Comparison of ENCODE assay signal across 9 cellular contexts in genomic region chr3:52231502-52232278, GRCh38. TPM values are rescaled to one million over a fixed set of nuclear protein-coding genes. Genes with fewer than 3 reads are reported as not detected.
DNase-seq lines count a peak whose midpoint lies in the region; ATAC-seq and TF ChIP-seq lines count a peak whose summit lies in the region.
"Had no signal": no experiment of that assay in that cellular context is flagged by ENCODE, and none has a peak within 500 bp of the region (broad histone marks: within the 10 kb centered on the region; RNA-seq: fewer than 3 reads in every experiment).

No MANE protein-coding gene starts in this region.

- peak overlapping the region; percentile 50 for H2BK12ac ChIP-seq in neuronal stem cell (ENCODE audit: low read length)

- no peaks in the 10 kb centered on the region for H3K79me1 ChIP-seq in neuronal stem cell (ENCODE audit: low read depth, low read length)

- H2BK120ac ChIP-seq in neuronal stem cell (ENCODE audit: low read depth, low read length), result no peak overlapping the region

- peaks cover 42% of the 10 kb centered on the region for H3K4me1 Mint-ChIP-seq in activated CD8-positive, alpha-beta memory T cell treated with anti-CD3 and anti-CD28 coated beads, Interleukin-2, amount 10 ng/mL, durations not matched to agents 7 days and 5 days

- H3K9me3 ChIP-seq in AG04450 (ENCODE audit: control insufficient read depth, insufficient read depth, low read length) (no peaks in the 10 kb centered on the region; the same call in 1 of the 2 replicates), neuronal stem cell (replicated peaks in 1 of 2; ENCODE audit: control insufficient read depth in 2 of 2, insufficient read depth in 1 of 2, low read depth in 1 of 2, low read length in 2 of 2) (no peaks in the 10 kb centered on the region), suprapubic skin (no peaks in the 10 kb centered on the region)

- H2AK5ac ChIP-seq in neuronal stem cell (ENCODE audit: low read depth, low read length), result peak overlapping the region; percentile 77

- no peaks in the 10 kb centered on the region for H3K27me3 Mint-ChIP-seq in activated CD8-positive, alpha-beta memory T cell treated with anti-CD3 and anti-CD28 coated beads, Interleukin-2, amount 10 ng/mL, durations not matched to agents 7 days and 5 days

- H3K36me3 ChIP-seq in neuronal stem cell (replicated peaks in 1 of 2; ENCODE audit: control insufficient read depth in 2 of 2, insufficient read depth in 2 of 2, low read length in 2 of 2) (peaks cover 14 to 44% of the 10 kb centered on the region in 2 donors), suprapubic skin (peaks cover 64% of the 10 kb centered on the region)

- CTCF ChIA-PET in AG04450 (lab: Charles Lee), result interaction anchor here (0.7 to 3.8 kb wide), 14 partner anchors 9 to 184 kb away, joined by 3 to 34 read pairs (median 5); partner anchors contain the start of genes GLYCTK and WDR82
- CTCF ChIA-PET in activated CD8-positive, alpha-beta memory T cell treated with anti-CD3 and anti-CD28 coated beads, Interleukin-2, amount 10 ng/mL, durations not matched to agents 7 days and 5 days (lab: Charles Lee), result interaction anchor here (0.6 to 6.5 kb wide), 28 partner anchors 9 to 244 kb away, joined by 3 to 112 read pairs (median 4); partner anchors contain the start of genes GLYCTK, PPM1M and WDR82

- no peak for TF ChIP-seq POLR2A in suprapubic skin (IDR thresholded peaks at IDR 0.05)

- H3K4me2 ChIP-seq in neuronal stem cell (ENCODE audit: insufficient read depth, low read length, poor library complexity, severe bottlenecking), result no peak overlapping the region

- H2BK15ac ChIP-seq in neuronal stem cell (ENCODE audit: low read length), result no peak overlapping the region

- H3K4ac ChIP-seq in neuronal stem cell (ENCODE audit: low read length), result no peak overlapping the region

- POLR2A ChIA-PET in AG04450 (lab: Yijun Ruan, JAX), result no interaction called here

- no peak overlapping the region for H3K4me3 Mint-ChIP-seq in activated CD8-positive, alpha-beta memory T cell treated with anti-CD3 and anti-CD28 coated beads, Interleukin-2, amount 10 ng/mL, durations not matched to agents 7 days and 5 days

- H3K4me1 ChIP-seq in neuronal stem cell (ENCODE audit: control insufficient read depth in 2 of 2, insufficient read depth in 1 of 2, low read depth in 1 of 2, low read length in 2 of 2) (no peaks in the 10 kb centered on the region), suprapubic skin (peaks cover 16% of the 10 kb centered on the region)

- no peak overlapping the region for H3K18ac ChIP-seq in neuronal stem cell (ENCODE audit: low read length)

- H3K4me3 ChIP-seq in AG04450 (ENCODE audit: low read depth, low read length), result no peak overlapping the region
- no peak overlapping the region for H3K4me3 ChIP-seq in epithelial cell of esophagus (ENCODE audit: low read length)
- H3K4me3 ChIP-seq in neuronal stem cell (ENCODE audit: low read length in 2 of 2), result no peak overlapping the region
- no peak overlapping the region for H3K4me3 ChIP-seq in suprapubic skin

- TF ChIP-seq CTCF in AG04450 (IDR thresholded peaks at IDR 0.05; ENCODE audit: low read depth, low read length) (peak; percentile 68), epithelial cell of esophagus (IDR thresholded peaks at IDR 0.05; ENCODE audit: insufficient read depth, low read depth, low read length, missing control alignments) (peak; percentile 86), suprapubic skin (IDR thresholded peaks at IDR 0.05) (peak; percentile 86)

- no peak overlapping the region for H4K91ac ChIP-seq in neuronal stem cell (ENCODE audit: low read depth, low read length, poor library complexity)

- H3K27ac ChIP-seq in AG04450 (ENCODE audit: low read depth, low read length) (no peak overlapping the region), neuronal stem cell (replicated peaks; ENCODE audit: low read length) (no peak overlapping the region), suprapubic skin (no peak overlapping the region)

- ATAC-seq in GM19463 (IDR thresholded peaks at IDR 0.05; ENCODE audit: unreplicated experiment) (peak; percentile 63), HG02798 (IDR thresholded peaks at IDR 0.05; ENCODE audit: poor library complexity, unreplicated experiment) (no peak)
- ATAC-seq in activated CD8-positive, alpha-beta memory T cell treated with anti-CD3 and anti-CD28 coated beads, Interleukin-2, amount 10 ng/mL, durations not matched to agents 7 days and 5 days, result peak; percentile 87

- no peak overlapping the region for H2AFZ ChIP-seq in neuronal stem cell (ENCODE audit: low read length)

- DNase-seq in AG04450 (ENCODE audit: low read depth, low spot score) (no peak), NK-92 (lab: John Stamatoyannopoulos, UW; ENCODE audit: unreplicated experiment) (peak; percentile 36), epithelial cell of esophagus (ENCODE audit: low read depth) (peak; percentile 71), neuronal stem cell (ENCODE audit: low spot score) (peak; percentile 46), suprapubic skin (ENCODE audit: low spot score in 2 of 2) (no peak)
- DNase-seq in activated CD8-positive, alpha-beta memory T cell treated with anti-CD3 and anti-CD28 coated beads, Interleukin-2, amount 10 ng/mL, durations not matched to agents 7 days and 5 days, result peak; percentile 89

- H3K23ac ChIP-seq in neuronal stem cell (ENCODE audit: low read depth, low read length, poor library complexity), result no peak overlapping the region

- no CpG with 5 or more reads among the region's 34 CpGs for WGBS in neuronal stem cell (ENCODE audit: extremely low coverage in 2 of 2, insufficient read length in 2 of 2, insufficient replicate concordance in 1 of 2), 2 donors
- WGBS in suprapubic skin, result 79% methylated on average over 11 of the region's 34 CpGs

- H4K8ac ChIP-seq in neuronal stem cell (ENCODE audit: low read depth, low read length), result no peak overlapping the region

- H3K27ac Mint-ChIP-seq in activated CD8-positive, alpha-beta memory T cell treated with anti-CD3 and anti-CD28 coated beads, Interleukin-2, amount 10 ng/mL, durations not matched to agents 7 days and 5 days, result peak overlapping the region; percentile 57

- no peaks in the 10 kb centered on the region for H3K9me3 Mint-ChIP-seq in activated CD8-positive, alpha-beta memory T cell treated with anti-CD3 and anti-CD28 coated beads, Interleukin-2, amount 10 ng/mL, durations not matched to agents 7 days and 5 days (ENCODE audit: low read depth)

- peak overlapping the region; percentile 20 for H2BK5ac ChIP-seq in neuronal stem cell (ENCODE audit: low read length)

- H3K36me3 Mint-ChIP-seq in activated CD8-positive, alpha-beta memory T cell treated with anti-CD3 and anti-CD28 coated beads, Interleukin-2, amount 10 ng/mL, durations not matched to agents 7 days and 5 days, result peaks cover 30% of the 10 kb centered on the region

- H3K14ac ChIP-seq in neuronal stem cell (ENCODE audit: low read length), result peak overlapping the region; percentile 47

- peak overlapping the region; percentile 39 for H3K9ac ChIP-seq in neuronal stem cell (ENCODE audit: low read depth, low read length, poor library complexity)

- H3K27me3 ChIP-seq in AG04450 (ENCODE audit: control insufficient read depth, insufficient read depth, low read length) (no peaks in the 10 kb centered on the region), neuronal stem cell (ENCODE audit: control insufficient read depth in 3 of 3, insufficient read depth in 3 of 3, low read depth in 1 of 3, low read length in 3 of 3) (no peaks in the 10 kb centered on the region), suprapubic skin (no peaks in the 10 kb centered on the region)

- no peak for TF ChIP-seq EP300 in suprapubic skin (IDR thresholded peaks at IDR 0.05)

RNA-seq across cellular contexts. Expression of gene TLR9, which starts 6.2 kb away (rescaled TPM):
- 0.02 and 0.05 TPM in 2 replicates for polyA plus RNA-seq in AG04450 (2011; rRNA removed)
- not detected in 2 replicates for polyA minus RNA-seq in AG04450 (2011; rRNA and poly(A)+ RNA removed)
- total RNA-seq in activated CD8-positive, alpha-beta memory T cell treated with anti-CD3 and anti-CD28 coated beads, Interleukin-2, amount 10 ng/mL, durations not matched to agents 7 days and 5 days, result under 1 TPM in 1 of 2 experiments, not detected in 1; 0.64 TPM
- 0.04 TPM for polyA plus RNA-seq in neuronal stem cell (2013, experiment 1 of 2)
- polyA plus RNA-seq in neuronal stem cell (2013, experiment 2 of 2), result 0.10 TPM
- total RNA-seq in suprapubic skin, result under 1 TPM in 1 of 4 donors, not detected in 3; 0.16 TPM
- total RNA-seq: pulmonary artery endothelial cell had no signal

RNA-seq across cellular contexts. Expression of gene TWF2, which starts 7.3 kb away (rescaled TPM):
- 96.6 and 128 TPM in 2 replicates for polyA plus RNA-seq in AG04450 (2011; rRNA removed)
- polyA minus RNA-seq in AG04450 (2011; rRNA and poly(A)+ RNA removed), result 61.0 and 91.5 TPM in 2 replicates
- 100 to 1,000 TPM; 110 to 131 TPM for total RNA-seq in activated CD8-positive, alpha-beta memory T cell treated with anti-CD3 and anti-CD28 coated beads, Interleukin-2, amount 10 ng/mL, durations not matched to agents 7 days and 5 days
- 21.7 TPM for polyA plus RNA-seq in neuronal stem cell (2013, experiment 1 of 2)
- 20.9 TPM for polyA plus RNA-seq in neuronal stem cell (2013, experiment 2 of 2)
- 10 to 100 TPM; 33.2 to 46.2 (median 42.6) TPM for total RNA-seq in suprapubic skin

RNA-seq across cellular contexts. Expression of gene PPM1M, which starts 13.9 kb away (rescaled TPM):
- 29.2 and 34.4 TPM in 2 replicates for polyA plus RNA-seq in AG04450 (2011; rRNA removed)
- 26.5 and 33.5 TPM in 2 replicates for polyA minus RNA-seq in AG04450 (2011; rRNA and poly(A)+ RNA removed)
- 10 to 100 TPM; 91.1 to 94.1 TPM for total RNA-seq in activated CD8-positive, alpha-beta memory T cell treated with anti-CD3 and anti-CD28 coated beads, Interleukin-2, amount 10 ng/mL, durations not matched to agents 7 days and 5 days
- polyA plus RNA-seq in neuronal stem cell (2013, experiment 1 of 2), result 3.5 TPM
- 3.7 TPM for polyA plus RNA-seq in neuronal stem cell (2013, experiment 2 of 2)
- total RNA-seq in suprapubic skin, result 10 to 100 TPM in 3 of 4 donors, 1 to 10 TPM in 1; 10.0 to 17.5 (median 11.3) TPM

RNA-seq across cellular contexts. Expression of gene ALAS1, which starts 33.7 kb away (rescaled TPM):
- 61.4 and 61.7 TPM in 2 replicates for polyA plus RNA-seq in AG04450 (2011; rRNA removed)
- polyA minus RNA-seq in AG04450 (2011; rRNA and poly(A)+ RNA removed), result 63.9 and 85.0 TPM in 2 replicates
- total RNA-seq in activated CD8-positive, alpha-beta memory T cell treated with anti-CD3 and anti-CD28 coated beads, Interleukin-2, amount 10 ng/mL, durations not matched to agents 7 days and 5 days, result 10 to 100 TPM; 61.3 to 84.2 TPM
- polyA plus RNA-seq in neuronal stem cell (2013, experiment 1 of 2), result 37.3 TPM
- polyA plus RNA-seq in neuronal stem cell (2013, experiment 2 of 2), result 36.5 TPM
- 10 to 100 TPM; 28.8 to 54.4 (median 31.9) TPM for total RNA-seq in suprapubic skin

RNA-seq across cellular contexts. Expression of gene WDR82, which starts 46.8 kb away (rescaled TPM):
- 69.2 and 77.6 TPM in 2 replicates for polyA plus RNA-seq in AG04450 (2011; rRNA removed)
- 62.2 and 73.6 TPM in 2 replicates for polyA minus RNA-seq in AG04450 (2011; rRNA and poly(A)+ RNA removed)
- 100 to 1,000 TPM; 114 to 132 TPM for total RNA-seq in activated CD8-positive, alpha-beta memory T cell treated with anti-CD3 and anti-CD28 coated beads, Interleukin-2, amount 10 ng/mL, durations not matched to agents 7 days and 5 days
- polyA plus RNA-seq in neuronal stem cell (2013, experiment 1 of 2), result 37.2 TPM
- polyA plus RNA-seq in neuronal stem cell (2013, experiment 2 of 2), result 38.6 TPM
- total RNA-seq in suprapubic skin, result 10 to 100 TPM; 46.7 to 57.6 (median 52.5) TPM

Comparison
In these comparisons a context has a peak if more than half of its experiments do, and no peak if none do; other contexts are left out.
1. DNase-seq: peak in NK-92 (single experiment), activated CD8-positive, alpha-beta memory T cell treated with anti-CD3 and anti-CD28 coated beads, Interleukin-2, amount 10 ng/mL, durations not matched to agents 7 days and 5 days (single experiment), epithelial cell of esophagus (single experiment) and neuronal stem cell (single experiment); none in AG04450 (single experiment) and suprapubic skin (0 of 2).
2. RNA of gene PPM1M, which starts 13.9 kb away (total RNA-seq): 91.1 to 94.1 TPM in activated CD8-positive, alpha-beta memory T cell treated with anti-CD3 and anti-CD28 coated beads, Interleukin-2, amount 10 ng/mL, durations not matched to agents 7 days and 5 days; 10.0 to 17.5 TPM in suprapubic skin; every median in the first group is over 4 times any median in the second.
3. Peak in every context shown above with its lines, with median percentiles within 50 percentile points of each other: CTCF ChIP-seq.